ENCODE assay signal across 1 cellular context in genomic region chr11:47437746-47438418, GRCh38.
TF ChIP-seq lines count a peak whose summit lies in the region.

No MANE protein-coding gene starts in this region.

TF ChIP-seq in HepG2, 621 proteins besides CTCF, POLR2A, EP300 and RAD21 (continued from another document and continues in another):
- TF ChIP-seq MXD4 (CRISPR knock-in tag; IDR thresholded peaks at IDR 0.05) (no peak), SMC3 (IDR thresholded peaks at IDR 0.05; ENCODE audit: low read length) (no peak), SAP130 (CRISPR knock-in tag; IDR thresholded peaks at IDR 0.05; ENCODE audit: low read depth) (peak; percentile 68), ZNF432 (CRISPR knock-in tag; IDR thresholded peaks at IDR 0.05; ENCODE audit: borderline replicate concordance) (no peak), RAD51 (IDR thresholded peaks at IDR 0.05; ENCODE audit: borderline replicate concordance) (no peak), ZBTB37 (CRISPR knock-in tag; IDR thresholded peaks at IDR 0.05) (no peak), KDM5B (CRISPR knock-in tag; IDR thresholded peaks at IDR 0.05; ENCODE audit: borderline replicate concordance) (no peak; the same call in 1 of the 2 replicates), SP1 (IDR thresholded peaks at IDR 0.05) (no peak), SP1 (CRISPR knock-in tag; IDR thresholded peaks at IDR 0.05) (no peak), ELF3 (CRISPR knock-in tag; IDR thresholded peaks at IDR 0.05) (no peak), FOXK2 (IDR thresholded peaks at IDR 0.05) (no peak), ZNF782 (CRISPR knock-in tag; IDR thresholded peaks at IDR 0.05; ENCODE audit: borderline replicate concordance) (peak; percentile 77; the same call in 1 of the 2 replicates), CEBPZ (IDR thresholded peaks at IDR 0.05; ENCODE audit: low read length) (no peak), POLR2AphosphoS5 (IDR thresholded peaks at IDR 0.05; ENCODE audit: low read depth, low read length) (peak; percentile 65), GABPB1 (CRISPR knock-in tag; IDR thresholded peaks at IDR 0.05) (peak; percentile 52), HMG20B (CRISPR knock-in tag; conservative IDR thresholded peaks at IDR 0.05) (peak; percentile 20; the same call in 1 of the 2 replicates), ZNF280B (CRISPR knock-in tag; IDR thresholded peaks at IDR 0.05; ENCODE audit: borderline replicate concordance) (peak; percentile 71), TOPORS (CRISPR knock-in tag; IDR thresholded peaks at IDR 0.05) (no peak), ZNF891 (CRISPR knock-in tag; IDR thresholded peaks at IDR 0.05) (peak; percentile 69; the same call in 1 of the 2 replicates), RBFOX2 (IDR thresholded peaks at IDR 0.05; ENCODE audit: low read depth, low read length) (peak; percentile 55; the same call in 1 of the 2 replicates), ZNF484 (CRISPR knock-in tag; IDR thresholded peaks at IDR 0.05; ENCODE audit: borderline replicate concordance, low read depth) (no peak), ZNF704 (CRISPR knock-in tag; IDR thresholded peaks at IDR 0.05; ENCODE audit: borderline replicate concordance) (no peak), TAF1 (CRISPR knock-in tag; IDR thresholded peaks at IDR 0.05) (peak; percentile 72), PATZ1 (CRISPR knock-in tag; IDR thresholded peaks at IDR 0.05) (peak; percentile 68), ZNF703 (CRISPR knock-in tag; IDR thresholded peaks at IDR 0.05; ENCODE audit: borderline replicate concordance) (no peak), ZUFSP (CRISPR knock-in tag; IDR thresholded peaks at IDR 0.05; ENCODE audit: borderline replicate concordance) (no peak), ZNF558 (CRISPR knock-in tag; IDR thresholded peaks at IDR 0.05; ENCODE audit: borderline replicate concordance) (no peak), ZNF550 (CRISPR knock-in tag; IDR thresholded peaks at IDR 0.05; ENCODE audit: borderline replicate concordance) (no peak), PRPF4 (IDR thresholded peaks at IDR 0.05; ENCODE audit: low read depth, low read length, poor library complexity, severe bottlenecking) (no peak), ZNF263 (CRISPR knock-in tag; IDR thresholded peaks at IDR 0.05) (no peak), CHD4 (IDR thresholded peaks at IDR 0.05; ENCODE audit: borderline replicate concordance, low read length) (no peak), ZNF724P (CRISPR knock-in tag; IDR thresholded peaks at IDR 0.05; ENCODE audit: borderline replicate concordance) (no peak), ZSCAN30 (CRISPR knock-in tag; IDR thresholded peaks at IDR 0.05) (no peak), CBFB (CRISPR knock-in tag; IDR thresholded peaks at IDR 0.05) (no peak), KLF6 (CRISPR knock-in tag; IDR thresholded peaks at IDR 0.05) (no peak), SOX6 (IDR thresholded peaks at IDR 0.05) (no peak), SOX6 (CRISPR knock-in tag; IDR thresholded peaks at IDR 0.05) (peak; percentile 36; the same call in 1 of the 2 replicates), KDM1A (CRISPR knock-in tag; IDR thresholded peaks at IDR 0.05) (no peak), SNAPC2 (CRISPR knock-in tag; IDR thresholded peaks at IDR 0.05) (no peak), KLF12 (CRISPR knock-in tag; IDR thresholded peaks at IDR 0.05; ENCODE audit: borderline replicate concordance) (no peak), RBAK (CRISPR knock-in tag; IDR thresholded peaks at IDR 0.05) (no peak), SPEN (CRISPR knock-in tag; IDR thresholded peaks at IDR 0.05; ENCODE audit: low read depth) (peak; percentile 94), ZNF549 (CRISPR knock-in tag; IDR thresholded peaks at IDR 0.05) (no peak), ZBTB8A (CRISPR knock-in tag; IDR thresholded peaks at IDR 0.05; ENCODE audit: borderline replicate concordance, low read depth) (no peak), PRMT3 (CRISPR knock-in tag; IDR thresholded peaks at IDR 0.05; ENCODE audit: borderline replicate concordance, low read depth) (no peak), MXI1 (IDR thresholded peaks at IDR 0.05; ENCODE audit: borderline replicate concordance, low read depth, low read length) (0 out of 3 replicates have a peak, but pooled peaks have one; percentile 28), ZHX1 (CRISPR knock-in tag; IDR thresholded peaks at IDR 0.05; ENCODE audit: low read depth) (no peak), CENPX (CRISPR knock-in tag; IDR thresholded peaks at IDR 0.05) (no peak), ZBTB46 (CRISPR knock-in tag; IDR thresholded peaks at IDR 0.05; ENCODE audit: borderline replicate concordance) (no peak), ZSCAN29 (CRISPR knock-in tag; conservative IDR thresholded peaks at IDR 0.05) (0 out of 2 replicates have a peak, but pooled peaks have one; percentile 23), HNF1B (CRISPR knock-in tag; IDR thresholded peaks at IDR 0.05) (no peak), MAFF (IDR thresholded peaks at IDR 0.05; ENCODE audit: low read depth, low read length) (no peak), ZNF333 (CRISPR knock-in tag; IDR thresholded peaks at IDR 0.05; ENCODE audit: borderline replicate concordance) (no peak)
